Comparison of ENCODE assay signal across 17 cellular contexts in genomic region chr7:24441331-24442059, GRCh38.
DNase-seq lines count a peak whose midpoint lies in the region; ATAC-seq and TF ChIP-seq lines count a peak whose summit lies in the region.
"Had no signal": no experiment of that assay in that cellular context is flagged by ENCODE, and none has a peak within 500 bp of the region (broad histone marks: within the 10 kb centered on the region; RNA-seq: fewer than 3 reads in every experiment).

No MANE protein-coding gene starts in this region.

- H2BK20ac ChIP-seq in H9 (ENCODE audit: low read depth, low read length, poor library complexity, severe bottlenecking), result no peak overlapping the region

- no peak overlapping the region for H3K56ac ChIP-seq in H9 (ENCODE audit: insufficient read length, low read depth, low read length)

- H4K91ac ChIP-seq in H9 (ENCODE audit: insufficient read length, low read depth, low read length), result no peak overlapping the region

- no peaks in the 10 kb centered on the region for H3K9me3 Mint-ChIP-seq in central memory CD8-positive, alpha-beta T cell
- H3K9me3 Mint-ChIP-seq in CD14-positive monocyte, result peaks cover 0 to 10% (median 0%) of the 10 kb centered on the region in 7 donors
- H3K9me3 Mint-ChIP-seq in H9, result peaks cover 2 to 15% of the 10 kb centered on the region in 2 experiments; a peak in 4 of 5 replicates
- H3K9me3 Mint-ChIP-seq: activated T-cell treated with anti-CD3 and anti-CD28 coated beads, Interleukin-2, amount 50 U/mL, for 24 hours; stimulated activated memory B cell treated with anti-CD40 and anti-IgM and Interleukin-4, amounts not matched to agents 10 μg/mL and 1 μg/mL and 100 μg/mL, for 72 hours had no signal

- H3K36me3 Mint-ChIP-seq in central memory CD8-positive, alpha-beta T cell (ENCODE audit: insufficient read depth), result peaks cover 3% of the 10 kb centered on the region
- H3K36me3 Mint-ChIP-seq in CD14-positive monocyte (no peaks in the 10 kb centered on the region), H9 (ENCODE audit: insufficient read depth in 1 of 3, low read depth in 3 of 3) (peaks cover 2 to 6% (median 4%) of the 10 kb centered on the region in 3 experiments; a peak in 1 of 7 replicates)
- H3K36me3 Mint-ChIP-seq: stimulated activated memory B cell treated with anti-CD40 and anti-IgM and Interleukin-4, amounts not matched to agents 10 μg/mL and 1 μg/mL and 100 μg/mL, for 72 hours had no signal

- WGBS in body of pancreas, 2 donors, result 78 to 91% methylated on average over 7 of the region's 7 CpGs
- WGBS in H9 (ENCODE audit: extremely low coverage, insufficient read length, low lambda C conversion rate), result no CpG with 5 or more reads among the region's 7 CpGs

- TF ChIP-seq POLR2A in body of pancreas (IDR thresholded peaks at IDR 0.05), result no peak

- no peak for TF ChIP-seq CTCF in CD14-positive monocyte (IDR thresholded peaks at IDR 0.05)
- TF ChIP-seq CTCF in body of pancreas (IDR thresholded peaks at IDR 0.05), result no peak
- no peak for TF ChIP-seq CTCF in H9 (conservative IDR thresholded peaks at IDR 0.05)

- H3K4me2 ChIP-seq in BLaER1, result peak overlapping the region; percentile 45; the same call in 1 of the 2 replicates
- H3K4me2 ChIP-seq in H9 (ENCODE audit: insufficient read depth, insufficient read length, low read length), result no peak overlapping the region

- H2AFZ ChIP-seq in H9 (ENCODE audit: low read length), result no peak overlapping the region

- no peak overlapping the region for H4K8ac ChIP-seq in H9 (replicated peaks; ENCODE audit: insufficient read length, low read depth, low read length)

- no peaks in the 10 kb centered on the region for H3K79me2 ChIP-seq in H9 (ENCODE audit: insufficient read depth, low read length)

- no peak overlapping the region for H4K5ac ChIP-seq in H9 (ENCODE audit: insufficient read length, low read depth, low read length)

- no peak overlapping the region for H2BK15ac ChIP-seq in H9 (ENCODE audit: low read depth, low read length)

- H3T11ph ChIP-seq in H9 (ENCODE audit: low read length), result no peak overlapping the region

- no peak overlapping the region for H3K14ac ChIP-seq in H9 (ENCODE audit: insufficient read depth, low read length)

- no peaks in the 10 kb centered on the region for H3K23me2 ChIP-seq in H9 (ENCODE audit: insufficient read length, low read depth, low read length, poor library complexity, severe bottlenecking)

- no peak overlapping the region for H3K4ac ChIP-seq in H9 (ENCODE audit: low read depth, low read length)

- H4K20me1 ChIP-seq in BLaER1 (no peaks in the 10 kb centered on the region), H9 (ENCODE audit: control insufficient read depth, insufficient read depth, insufficient read length) (no peaks in the 10 kb centered on the region)

- no peaks in the 10 kb centered on the region for H3K27me3 ChIP-seq in BLaER1
- no peaks in the 10 kb centered on the region for H3K27me3 ChIP-seq in body of pancreas
- no peaks in the 10 kb centered on the region; the same call in 1 of the 2 replicates for H3K27me3 ChIP-seq in H9 (ENCODE audit: insufficient read depth, low read length)
- H3K27me3 ChIP-seq: MG63, transverse colon had no signal

- peak overlapping the region; percentile 84 for H3K27ac Mint-ChIP-seq in central memory CD8-positive, alpha-beta T cell (ENCODE audit: low read depth)
- H3K27ac Mint-ChIP-seq in CD14-positive monocyte (no peak overlapping the region), H9 (no peak overlapping the region)
- H3K27ac Mint-ChIP-seq: activated T-cell treated with anti-CD3 and anti-CD28 coated beads, Interleukin-2, amount 50 U/mL, for 24 hours; endodermal cell; stimulated activated memory B cell treated with anti-CD40 and anti-IgM and Interleukin-4, amounts not matched to agents 10 μg/mL and 1 μg/mL and 100 μg/mL, for 72 hours had no signal

- no peak for DNase-seq in central memory CD8-positive, alpha-beta T cell (ENCODE audit: low spot score in 2 of 2)
- DNase-seq in DMS153 (lab: John Stamatoyannopoulos, UW), result no peak
- no peak for DNase-seq in CD14-positive monocyte (ENCODE audit: low spot score)
- no peak for DNase-seq in body of pancreas
- no peak for DNase-seq in H9
- DNase-seq: activated T-cell treated with anti-CD3 and anti-CD28 coated beads, Interleukin-2, amount 50 U/mL, for 24 hours; endodermal cell; left colon; mucosa of descending colon; NCI-H2029 treated with DMSO at 0.1 percent for 48 hours; NCI-H526 treated with DMSO at 0.1 percent for 48 hours; transverse colon had no signal

- H3K4me1 ChIP-seq in BLaER1 (peaks cover 13% of the 10 kb centered on the region), body of pancreas (no peaks in the 10 kb centered on the region), H9 (ENCODE audit: insufficient read depth, low read length) (peaks cover 8% of the 10 kb centered on the region; the same call in 1 of the 2 replicates)
- H3K4me1 ChIP-seq: transverse colon had no signal

- H3K18ac ChIP-seq in H9 (ENCODE audit: insufficient read length, low read depth, low read length), result no peak overlapping the region

- H2BK120ac ChIP-seq in H9 (ENCODE audit: low read depth, low read length, poor library complexity, severe bottlenecking), result no peak overlapping the region

- H3K4me3 ChIP-seq in BLaER1 (no peak overlapping the region), body of pancreas (no peak overlapping the region)
- H3K4me3 ChIP-seq: MG63, mucosa of descending colon, transverse colon had no signal

- no peak overlapping the region for H3K9ac ChIP-seq in BLaER1
- H3K9ac ChIP-seq in H9 (ENCODE audit: extremely low read depth, insufficient read length, low read length), result no peak overlapping the region

- H3K36me3 ChIP-seq in BLaER1 (no peaks in the 10 kb centered on the region), body of pancreas (replicated peaks in 1 of 2; ENCODE audit: insufficient read depth in 1 of 2, low read depth in 2 of 2) (no peaks in the 10 kb centered on the region)
- H3K36me3 ChIP-seq: MG63, transverse colon had no signal

- no peaks in the 10 kb centered on the region for H3K27me3 Mint-ChIP-seq in central memory CD8-positive, alpha-beta T cell
- peaks cover 0 to 4% (median 0%) of the 10 kb centered on the region in 3 donors for H3K27me3 Mint-ChIP-seq in CD14-positive monocyte (ENCODE audit: low read depth in 3 of 3)
- peaks cover 21% of the 10 kb centered on the region for H3K27me3 Mint-ChIP-seq in H9 (ENCODE audit: low read depth)

- H2BK12ac ChIP-seq in H9 (ENCODE audit: insufficient read length, low read depth, low read length), result no peak overlapping the region

- no peak overlapping the region for H2AK5ac ChIP-seq in H9 (ENCODE audit: insufficient read length, low read length)

- intact Hi-C loops in CD14-positive monocyte (cut with micrococcal nuclease), result no loop called here
- intact Hi-C loops in body of pancreas (cut with DNase I), result no loop called here

- H3K9me3 ChIP-seq in BLaER1 (no peaks in the 10 kb centered on the region), body of pancreas (no peaks in the 10 kb centered on the region), H9 (ENCODE audit: control insufficient read depth, low read depth, low read length) (no peaks in the 10 kb centered on the region)
- H3K9me3 ChIP-seq: MG63, mucosa of descending colon, transverse colon had no signal

- H3K4me1 Mint-ChIP-seq in central memory CD8-positive, alpha-beta T cell, result peaks cover 29% of the 10 kb centered on the region
- H3K4me1 Mint-ChIP-seq in CD14-positive monocyte (peaks cover 28% of the 10 kb centered on the region), H9 (peaks cover 17 to 25% of the 10 kb centered on the region in 2 experiments)
- H3K4me1 Mint-ChIP-seq: stimulated activated memory B cell treated with anti-CD40 and anti-IgM and Interleukin-4, amounts not matched to agents 10 μg/mL and 1 μg/mL and 100 μg/mL, for 72 hours had no signal

- no peaks in the 10 kb centered on the region for H3K79me1 ChIP-seq in H9 (ENCODE audit: insufficient read depth, low read depth, low read length, poor library complexity, severe bottlenecking)

- no peak overlapping the region for H2BK5ac ChIP-seq in H9 (ENCODE audit: insufficient read length, low read length)

- H3K4me3 Mint-ChIP-seq in central memory CD8-positive, alpha-beta T cell, result peak overlapping the region; percentile 72
- H3K4me3 Mint-ChIP-seq in CD14-positive monocyte (no peak overlapping the region), H9 (no peak overlapping the region)
- H3K4me3 Mint-ChIP-seq: activated T-cell treated with anti-CD3 and anti-CD28 coated beads, Interleukin-2, amount 50 U/mL, for 24 hours; endodermal cell; stimulated activated memory B cell treated with anti-CD40 and anti-IgM and Interleukin-4, amounts not matched to agents 10 μg/mL and 1 μg/mL and 100 μg/mL, for 72 hours had no signal

- no peak overlapping the region for H3K23ac ChIP-seq in H9 (ENCODE audit: insufficient read length, low read depth, low read length)

- peak; percentile 53 for ATAC-seq in GM19397 (IDR thresholded peaks at IDR 0.05; ENCODE audit: unreplicated experiment)
- peak; percentile 54 for ATAC-seq in HG02759 (IDR thresholded peaks at IDR 0.05; ENCODE audit: unreplicated experiment)
- ATAC-seq in central memory CD8-positive, alpha-beta T cell (replicated peaks; ENCODE audit: extremely low read depth, poor library complexity, severe bottlenecking), result peak; percentile 75
- ATAC-seq in body of pancreas, result no peak
- ATAC-seq: left colon; mucosa of descending colon; stimulated activated memory B cell treated with anti-CD40 and anti-IgM and Interleukin-4, amounts not matched to agents 10 μg/mL and 1 μg/mL and 100 μg/mL, for 72 hours had no signal

- H3K27ac ChIP-seq in BLaER1, result no peak overlapping the region
- no peak overlapping the region for H3K27ac ChIP-seq in body of pancreas
- no peak overlapping the region for H3K27ac ChIP-seq in H9 (ENCODE audit: insufficient read length, low read depth, low read length)
- H3K27ac ChIP-seq: transverse colon had no signal
